1 cellular context compared by ENCODE assay signal in the genomic region with DNA sequence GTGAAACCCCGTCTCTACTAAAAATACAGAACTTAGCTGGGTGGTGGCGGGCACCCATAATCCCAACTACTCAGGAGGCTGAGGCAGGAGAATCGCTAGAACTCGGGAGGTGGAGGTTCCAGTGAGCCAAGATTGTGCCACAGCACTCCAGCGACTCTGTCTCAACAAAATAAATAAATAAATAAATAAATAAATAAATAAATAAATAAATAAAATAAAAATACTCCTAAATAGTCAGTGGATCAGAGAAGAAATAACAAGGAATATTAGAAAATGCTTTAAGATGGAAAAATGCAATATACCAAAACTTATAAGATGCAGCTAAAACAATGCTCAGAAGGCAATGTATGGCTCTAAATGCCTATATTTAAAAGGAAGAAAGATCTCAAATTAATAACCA.
TF ChIP-seq lines count a peak whose summit lies in the region.

No MANE protein-coding gene starts in this region.

TF ChIP-seq in HEK293, 187 proteins besides CTCF, POLR2A, EP300 and RAD21 (continued from another document and continues in another):
- TF ChIP-seq ZNF214 (tag by site-specific recombination; IDR thresholded peaks at IDR 0.05; ENCODE audit: borderline replicate concordance) (peak; percentile 33; the same call in 1 of the 2 replicates), ZIC2 (tag by site-specific recombination; IDR thresholded peaks at IDR 0.05) (no peak), ZNF701 (tag by site-specific recombination; IDR thresholded peaks at IDR 0.05) (no peak), ZNF19 (tag by site-specific recombination; IDR thresholded peaks at IDR 0.05; ENCODE audit: low read depth) (no peak), ZNF10 (tag by site-specific recombination; IDR thresholded peaks at IDR 0.05) (no peak), ZBTB20 (tag by site-specific recombination; IDR thresholded peaks at IDR 0.05) (no peak), ZNF121 (tag by site-specific recombination; IDR thresholded peaks at IDR 0.05) (peak; percentile 29; the same call in 1 of the 2 replicates), HOXA7 (CRISPR knock-in tag; IDR thresholded peaks at IDR 0.05; ENCODE audit: borderline replicate concordance) (no peak), ZNF473 (tag by site-specific recombination; IDR thresholded peaks at IDR 0.05) (no peak), KLF7 (tag by site-specific recombination; IDR thresholded peaks at IDR 0.05; ENCODE audit: borderline replicate concordance) (no peak), ZNF2 (tag by site-specific recombination; IDR thresholded peaks at IDR 0.05) (no peak), ZNF658 (tag by site-specific recombination; IDR thresholded peaks at IDR 0.05) (no peak)
- TF ChIP-seq, protein P1, sequence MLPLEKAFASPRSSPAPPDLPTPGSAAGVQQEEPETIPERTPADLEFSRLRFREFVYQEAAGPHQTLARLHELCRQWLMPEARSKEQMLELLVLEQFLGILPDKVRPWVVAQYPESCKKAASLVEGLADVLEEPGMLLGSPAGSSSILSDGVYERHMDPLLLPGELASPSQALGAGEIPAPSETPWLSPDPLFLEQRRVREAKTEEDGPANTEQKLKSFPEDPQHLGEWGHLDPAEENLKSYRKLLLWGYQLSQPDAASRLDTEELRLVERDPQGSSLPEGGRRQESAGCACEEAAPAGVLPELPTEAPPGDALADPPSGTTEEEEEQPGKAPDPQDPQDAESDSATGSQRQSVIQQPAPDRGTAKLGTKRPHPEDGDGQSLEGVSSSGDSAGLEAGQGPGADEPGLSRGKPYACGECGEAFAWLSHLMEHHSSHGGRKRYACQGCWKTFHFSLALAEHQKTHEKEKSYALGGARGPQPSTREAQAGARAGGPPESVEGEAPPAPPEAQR (tag by site-specific recombination; IDR thresholded peaks at IDR 0.05), result no peak
- TF ChIP-seq, protein P2, sequence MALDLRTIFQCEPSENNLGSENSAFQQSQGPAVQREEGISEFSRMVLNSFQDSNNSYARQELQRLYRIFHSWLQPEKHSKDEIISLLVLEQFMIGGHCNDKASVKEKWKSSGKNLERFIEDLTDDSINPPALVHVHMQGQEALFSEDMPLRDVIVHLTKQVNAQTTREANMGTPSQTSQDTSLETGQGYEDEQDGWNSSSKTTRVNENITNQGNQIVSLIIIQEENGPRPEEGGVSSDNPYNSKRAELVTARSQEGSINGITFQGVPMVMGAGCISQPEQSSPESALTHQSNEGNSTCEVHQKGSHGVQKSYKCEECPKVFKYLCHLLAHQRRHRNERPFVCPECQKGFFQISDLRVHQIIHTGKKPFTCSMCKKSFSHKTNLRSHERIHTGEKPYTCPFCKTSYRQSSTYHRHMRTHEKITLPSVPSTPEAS (tag by site-specific recombination; IDR thresholded peaks at IDR 0.05), result no peak
- TF ChIP-seq, protein P3, sequence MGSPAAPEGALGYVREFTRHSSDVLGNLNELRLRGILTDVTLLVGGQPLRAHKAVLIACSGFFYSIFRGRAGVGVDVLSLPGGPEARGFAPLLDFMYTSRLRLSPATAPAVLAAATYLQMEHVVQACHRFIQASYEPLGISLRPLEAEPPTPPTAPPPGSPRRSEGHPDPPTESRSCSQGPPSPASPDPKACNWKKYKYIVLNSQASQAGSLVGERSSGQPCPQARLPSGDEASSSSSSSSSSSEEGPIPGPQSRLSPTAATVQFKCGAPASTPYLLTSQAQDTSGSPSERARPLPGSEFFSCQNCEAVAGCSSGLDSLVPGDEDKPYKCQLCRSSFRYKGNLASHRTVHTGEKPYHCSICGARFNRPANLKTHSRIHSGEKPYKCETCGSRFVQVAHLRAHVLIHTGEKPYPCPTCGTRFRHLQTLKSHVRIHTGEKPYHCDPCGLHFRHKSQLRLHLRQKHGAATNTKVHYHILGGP (tag by site-specific recombination; IDR thresholded peaks at IDR 0.05), result no peak
- TF ChIP-seq, protein P4, sequence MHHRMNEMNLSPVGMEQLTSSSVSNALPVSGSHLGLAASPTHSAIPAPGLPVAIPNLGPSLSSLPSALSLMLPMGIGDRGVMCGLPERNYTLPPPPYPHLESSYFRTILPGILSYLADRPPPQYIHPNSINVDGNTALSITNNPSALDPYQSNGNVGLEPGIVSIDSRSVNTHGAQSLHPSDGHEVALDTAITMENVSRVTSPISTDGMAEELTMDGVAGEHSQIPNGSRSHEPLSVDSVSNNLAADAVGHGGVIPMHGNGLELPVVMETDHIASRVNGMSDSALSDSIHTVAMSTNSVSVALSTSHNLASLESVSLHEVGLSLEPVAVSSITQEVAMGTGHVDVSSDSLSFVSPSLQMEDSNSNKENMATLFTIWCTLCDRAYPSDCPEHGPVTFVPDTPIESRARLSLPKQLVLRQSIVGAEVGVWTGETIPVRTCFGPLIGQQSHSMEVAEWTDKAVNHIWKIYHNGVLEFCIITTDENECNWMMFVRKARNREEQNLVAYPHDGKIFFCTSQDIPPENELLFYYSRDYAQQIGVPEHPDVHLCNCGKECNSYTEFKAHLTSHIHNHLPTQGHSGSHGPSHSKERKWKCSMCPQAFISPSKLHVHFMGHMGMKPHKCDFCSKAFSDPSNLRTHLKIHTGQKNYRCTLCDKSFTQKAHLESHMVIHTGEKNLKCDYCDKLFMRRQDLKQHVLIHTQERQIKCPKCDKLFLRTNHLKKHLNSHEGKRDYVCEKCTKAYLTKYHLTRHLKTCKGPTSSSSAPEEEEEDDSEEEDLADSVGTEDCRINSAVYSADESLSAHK (tag by site-specific recombination; IDR thresholded peaks at IDR 0.05), result no peak
- TF ChIP-seq, protein P5, sequence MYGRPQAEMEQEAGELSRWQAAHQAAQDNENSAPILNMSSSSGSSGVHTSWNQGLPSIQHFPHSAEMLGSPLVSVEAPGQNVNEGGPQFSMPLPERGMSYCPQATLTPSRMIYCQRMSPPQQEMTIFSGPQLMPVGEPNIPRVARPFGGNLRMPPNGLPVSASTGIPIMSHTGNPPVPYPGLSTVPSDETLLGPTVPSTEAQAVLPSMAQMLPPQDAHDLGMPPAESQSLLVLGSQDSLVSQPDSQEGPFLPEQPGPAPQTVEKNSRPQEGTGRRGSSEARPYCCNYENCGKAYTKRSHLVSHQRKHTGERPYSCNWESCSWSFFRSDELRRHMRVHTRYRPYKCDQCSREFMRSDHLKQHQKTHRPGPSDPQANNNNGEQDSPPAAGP (tag by site-specific recombination; IDR thresholded peaks at IDR 0.05), result no peak
- TF ChIP-seq, protein P6, sequence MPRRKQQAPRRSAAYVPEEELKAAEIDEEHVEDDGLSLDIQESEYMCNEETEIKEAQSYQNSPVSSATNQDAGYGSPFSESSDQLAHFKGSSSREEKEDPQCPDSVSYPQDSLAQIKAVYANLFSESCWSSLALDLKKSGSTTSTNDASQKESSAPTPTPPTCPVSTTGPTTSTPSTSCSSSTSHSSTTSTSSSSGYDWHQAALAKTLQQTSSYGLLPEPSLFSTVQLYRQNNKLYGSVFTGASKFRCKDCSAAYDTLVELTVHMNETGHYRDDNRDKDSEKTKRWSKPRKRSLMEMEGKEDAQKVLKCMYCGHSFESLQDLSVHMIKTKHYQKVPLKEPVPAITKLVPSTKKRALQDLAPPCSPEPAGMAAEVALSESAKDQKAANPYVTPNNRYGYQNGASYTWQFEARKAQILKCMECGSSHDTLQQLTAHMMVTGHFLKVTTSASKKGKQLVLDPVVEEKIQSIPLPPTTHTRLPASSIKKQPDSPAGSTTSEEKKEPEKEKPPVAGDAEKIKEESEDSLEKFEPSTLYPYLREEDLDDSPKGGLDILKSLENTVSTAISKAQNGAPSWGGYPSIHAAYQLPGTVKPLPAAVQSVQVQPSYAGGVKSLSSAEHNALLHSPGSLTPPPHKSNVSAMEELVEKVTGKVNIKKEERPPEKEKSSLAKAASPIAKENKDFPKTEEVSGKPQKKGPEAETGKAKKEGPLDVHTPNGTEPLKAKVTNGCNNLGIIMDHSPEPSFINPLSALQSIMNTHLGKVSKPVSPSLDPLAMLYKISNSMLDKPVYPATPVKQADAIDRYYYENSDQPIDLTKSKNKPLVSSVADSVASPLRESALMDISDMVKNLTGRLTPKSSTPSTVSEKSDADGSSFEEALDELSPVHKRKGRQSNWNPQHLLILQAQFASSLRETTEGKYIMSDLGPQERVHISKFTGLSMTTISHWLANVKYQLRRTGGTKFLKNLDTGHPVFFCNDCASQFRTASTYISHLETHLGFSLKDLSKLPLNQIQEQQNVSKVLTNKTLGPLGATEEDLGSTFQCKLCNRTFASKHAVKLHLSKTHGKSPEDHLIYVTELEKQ (tag by site-specific recombination; IDR thresholded peaks at IDR 0.05; ENCODE audit: borderline replicate concordance), result no peak
- TF ChIP-seq, protein P7, sequence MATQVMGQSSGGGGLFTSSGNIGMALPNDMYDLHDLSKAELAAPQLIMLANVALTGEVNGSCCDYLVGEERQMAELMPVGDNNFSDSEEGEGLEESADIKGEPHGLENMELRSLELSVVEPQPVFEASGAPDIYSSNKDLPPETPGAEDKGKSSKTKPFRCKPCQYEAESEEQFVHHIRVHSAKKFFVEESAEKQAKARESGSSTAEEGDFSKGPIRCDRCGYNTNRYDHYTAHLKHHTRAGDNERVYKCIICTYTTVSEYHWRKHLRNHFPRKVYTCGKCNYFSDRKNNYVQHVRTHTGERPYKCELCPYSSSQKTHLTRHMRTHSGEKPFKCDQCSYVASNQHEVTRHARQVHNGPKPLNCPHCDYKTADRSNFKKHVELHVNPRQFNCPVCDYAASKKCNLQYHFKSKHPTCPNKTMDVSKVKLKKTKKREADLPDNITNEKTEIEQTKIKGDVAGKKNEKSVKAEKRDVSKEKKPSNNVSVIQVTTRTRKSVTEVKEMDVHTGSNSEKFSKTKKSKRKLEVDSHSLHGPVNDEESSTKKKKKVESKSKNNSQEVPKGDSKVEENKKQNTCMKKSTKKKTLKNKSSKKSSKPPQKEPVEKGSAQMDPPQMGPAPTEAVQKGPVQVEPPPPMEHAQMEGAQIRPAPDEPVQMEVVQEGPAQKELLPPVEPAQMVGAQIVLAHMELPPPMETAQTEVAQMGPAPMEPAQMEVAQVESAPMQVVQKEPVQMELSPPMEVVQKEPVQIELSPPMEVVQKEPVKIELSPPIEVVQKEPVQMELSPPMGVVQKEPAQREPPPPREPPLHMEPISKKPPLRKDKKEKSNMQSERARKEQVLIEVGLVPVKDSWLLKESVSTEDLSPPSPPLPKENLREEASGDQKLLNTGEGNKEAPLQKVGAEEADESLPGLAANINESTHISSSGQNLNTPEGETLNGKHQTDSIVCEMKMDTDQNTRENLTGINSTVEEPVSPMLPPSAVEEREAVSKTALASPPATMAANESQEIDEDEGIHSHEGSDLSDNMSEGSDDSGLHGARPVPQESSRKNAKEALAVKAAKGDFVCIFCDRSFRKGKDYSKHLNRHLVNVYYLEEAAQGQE (tag by site-specific recombination; IDR thresholded peaks at IDR 0.05), result peak; percentile 76; the same call in 1 of the 2 replicates
- TF ChIP-seq, protein P8, sequence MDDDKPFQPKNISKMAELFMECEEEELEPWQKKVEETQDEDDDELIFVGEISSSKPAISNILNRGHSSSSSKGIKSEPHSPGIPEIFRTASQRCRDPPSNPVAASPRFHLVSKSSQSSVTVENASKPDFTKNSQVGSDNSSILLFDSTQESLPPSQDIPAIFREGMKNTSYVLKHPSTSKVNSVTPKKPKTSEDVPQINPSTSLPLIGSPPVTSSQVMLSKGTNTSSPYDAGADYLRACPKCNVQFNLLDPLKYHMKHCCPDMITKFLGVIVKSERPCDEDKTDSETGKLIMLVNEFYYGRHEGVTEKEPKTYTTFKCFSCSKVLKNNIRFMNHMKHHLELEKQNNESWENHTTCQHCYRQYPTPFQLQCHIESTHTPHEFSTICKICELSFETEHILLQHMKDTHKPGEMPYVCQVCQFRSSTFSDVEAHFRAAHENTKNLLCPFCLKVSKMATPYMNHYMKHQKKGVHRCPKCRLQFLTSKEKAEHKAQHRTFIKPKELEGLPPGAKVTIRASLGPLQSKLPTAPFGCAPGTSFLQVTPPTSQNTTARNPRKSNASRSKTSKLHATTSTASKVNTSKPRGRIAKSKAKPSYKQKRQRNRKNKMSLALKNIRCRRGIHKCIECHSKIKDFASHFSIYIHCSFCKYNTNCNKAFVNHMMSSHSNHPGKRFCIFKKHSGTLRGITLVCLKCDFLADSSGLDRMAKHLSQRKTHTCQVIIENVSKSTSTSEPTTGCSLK (tag by site-specific recombination; IDR thresholded peaks at IDR 0.05), result no peak
- TF ChIP-seq, protein P9, sequence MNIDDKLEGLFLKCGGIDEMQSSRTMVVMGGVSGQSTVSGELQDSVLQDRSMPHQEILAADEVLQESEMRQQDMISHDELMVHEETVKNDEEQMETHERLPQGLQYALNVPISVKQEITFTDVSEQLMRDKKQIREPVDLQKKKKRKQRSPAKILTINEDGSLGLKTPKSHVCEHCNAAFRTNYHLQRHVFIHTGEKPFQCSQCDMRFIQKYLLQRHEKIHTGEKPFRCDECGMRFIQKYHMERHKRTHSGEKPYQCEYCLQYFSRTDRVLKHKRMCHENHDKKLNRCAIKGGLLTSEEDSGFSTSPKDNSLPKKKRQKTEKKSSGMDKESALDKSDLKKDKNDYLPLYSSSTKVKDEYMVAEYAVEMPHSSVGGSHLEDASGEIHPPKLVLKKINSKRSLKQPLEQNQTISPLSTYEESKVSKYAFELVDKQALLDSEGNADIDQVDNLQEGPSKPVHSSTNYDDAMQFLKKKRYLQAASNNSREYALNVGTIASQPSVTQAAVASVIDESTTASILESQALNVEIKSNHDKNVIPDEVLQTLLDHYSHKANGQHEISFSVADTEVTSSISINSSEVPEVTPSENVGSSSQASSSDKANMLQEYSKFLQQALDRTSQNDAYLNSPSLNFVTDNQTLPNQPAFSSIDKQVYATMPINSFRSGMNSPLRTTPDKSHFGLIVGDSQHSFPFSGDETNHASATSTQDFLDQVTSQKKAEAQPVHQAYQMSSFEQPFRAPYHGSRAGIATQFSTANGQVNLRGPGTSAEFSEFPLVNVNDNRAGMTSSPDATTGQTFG (tag by site-specific recombination; IDR thresholded peaks at IDR 0.05; ENCODE audit: borderline replicate concordance), result no peak
